ENCODE assay signal across 2 cellular contexts in genomic region chr10:4981722-4982471, GRCh38.
TF ChIP-seq lines count a peak whose summit lies in the region.

No MANE protein-coding gene starts in this region.

TF ChIP-seq in Ishikawa, 13 proteins besides CTCF, POLR2A, EP300 and RAD21:
- no peak for TF ChIP-seq USF1 (IDR thresholded peaks at IDR 0.05)
- no peak for TF ChIP-seq TAF1 (IDR thresholded peaks at IDR 0.05; ENCODE audit: low read depth)
- TF ChIP-seq EGR1 (IDR thresholded peaks at IDR 0.05), result no peak
- no peak for TF ChIP-seq CREB1 (IDR thresholded peaks at IDR 0.05; ENCODE audit: low read depth)
- 0 out of 2 replicates have a peak, but pooled peaks have one; percentile 47 for TF ChIP-seq YY1 (IDR thresholded peaks at IDR 0.05; ENCODE audit: low read depth)
- TF ChIP-seq TCF12 (IDR thresholded peaks at IDR 0.05; ENCODE audit: low read depth), result peak; percentile 84
- TF ChIP-seq CEBPB (IDR thresholded peaks at IDR 0.05), result 0 out of 2 replicates have a peak, but pooled peaks have one; percentile 8
- TF ChIP-seq NFIC (IDR thresholded peaks at IDR 0.05), result peak; percentile 79
- TF ChIP-seq FOXM1 (IDR thresholded peaks at IDR 0.05; ENCODE audit: borderline replicate concordance, low read depth), result peak; percentile 61; the same call in 1 of the 2 replicates
- peak; percentile 59; the same call in 1 of the 2 replicates for TF ChIP-seq MAX (IDR thresholded peaks at IDR 0.05)
- TF ChIP-seq ZBTB7A (IDR thresholded peaks at IDR 0.05; ENCODE audit: low read depth), result no peak
- peak; percentile 80 for TF ChIP-seq TEAD4 (IDR thresholded peaks at IDR 0.05)
- TF ChIP-seq REST (IDR thresholded peaks at IDR 0.05; ENCODE audit: low read depth), result no peak

TF ChIP-seq in HepG2, 621 proteins besides CTCF, POLR2A, EP300 and RAD21 (continues in another document):
- TF ChIP-seq MAF1 (CRISPR knock-in tag; IDR thresholded peaks at IDR 0.05; ENCODE audit: borderline replicate concordance) (0 out of 2 replicates have a peak, but pooled peaks have one; percentile 67), ZNF275 (CRISPR knock-in tag; IDR thresholded peaks at IDR 0.05; ENCODE audit: borderline replicate concordance) (no peak), THRA (CRISPR knock-in tag; IDR thresholded peaks at IDR 0.05; ENCODE audit: borderline replicate concordance) (peak; percentile 38; the same call in 1 of the 2 replicates), FUBP1 (CRISPR knock-in tag; IDR thresholded peaks at IDR 0.05; ENCODE audit: borderline replicate concordance) (0 out of 2 replicates have a peak, but pooled peaks have one; percentile 21), RAD51 (IDR thresholded peaks at IDR 0.05; ENCODE audit: borderline replicate concordance) (no peak), PCBP2 (optimal IDR thresholded peaks at IDR 0.05; ENCODE audit: low read depth, low read length, poor library complexity, severe bottlenecking) (no peak), SNAPC5 (CRISPR knock-in tag; IDR thresholded peaks at IDR 0.05; ENCODE audit: borderline replicate concordance) (no peak), TRAFD1 (CRISPR knock-in tag; IDR thresholded peaks at IDR 0.05; ENCODE audit: borderline replicate concordance) (no peak), ZNF800 (CRISPR knock-in tag; IDR thresholded peaks at IDR 0.05) (peak; percentile 74), ZNF841 (CRISPR knock-in tag; IDR thresholded peaks at IDR 0.05; ENCODE audit: borderline replicate concordance) (no peak), TAF1 (CRISPR knock-in tag; IDR thresholded peaks at IDR 0.05) (no peak), CBX1 (IDR thresholded peaks at IDR 0.05; ENCODE audit: low read depth) (peak; percentile 69), PBX2 (CRISPR knock-in tag; IDR thresholded peaks at IDR 0.05) (no peak), ZNF839 (CRISPR knock-in tag; IDR thresholded peaks at IDR 0.05; ENCODE audit: borderline replicate concordance) (no peak), NFATC3 (CRISPR knock-in tag; IDR thresholded peaks at IDR 0.05) (no peak), PBX3 (CRISPR knock-in tag; IDR thresholded peaks at IDR 0.05; ENCODE audit: borderline replicate concordance) (no peak), ZNF282 (IDR thresholded peaks at IDR 0.05; ENCODE audit: partially characterized antibody) (no peak), MEIS1 (CRISPR knock-in tag; IDR thresholded peaks at IDR 0.05; ENCODE audit: borderline replicate concordance) (no peak), HIC2 (CRISPR knock-in tag; IDR thresholded peaks at IDR 0.05; ENCODE audit: low read depth) (no peak), ERF (CRISPR knock-in tag; IDR thresholded peaks at IDR 0.05) (no peak), NFIC (IDR thresholded peaks at IDR 0.05; ENCODE audit: low read length) (no peak), ZNF10 (CRISPR knock-in tag; IDR thresholded peaks at IDR 0.05; ENCODE audit: borderline replicate concordance, low read depth) (no peak), ZNF609 (CRISPR knock-in tag; IDR thresholded peaks at IDR 0.05; ENCODE audit: borderline replicate concordance) (no peak), BRCA1 (CRISPR knock-in tag; IDR thresholded peaks at IDR 0.05) (no peak), ZNF256 (CRISPR knock-in tag; conservative IDR thresholded peaks at IDR 0.05) (0 out of 2 replicates have a peak, but pooled peaks have one; percentile 69), JDP2 (CRISPR knock-in tag; IDR thresholded peaks at IDR 0.05; ENCODE audit: borderline replicate concordance) (no peak), DBP (CRISPR knock-in tag; IDR thresholded peaks at IDR 0.05; ENCODE audit: not compliant biosample characterization) (no peak), IRF2 (CRISPR knock-in tag; IDR thresholded peaks at IDR 0.05) (peak; percentile 33; the same call in 1 of the 2 replicates), ZNF24 (IDR thresholded peaks at IDR 0.05) (no peak), FOXC1 (CRISPR knock-in tag; IDR thresholded peaks at IDR 0.05; ENCODE audit: borderline replicate concordance) (peak; percentile 90), TARDBP (CRISPR knock-in tag; IDR thresholded peaks at IDR 0.05) (peak; percentile 85), KAT8 (CRISPR knock-in tag; IDR thresholded peaks at IDR 0.05) (peak; percentile 49; the same call in 1 of the 2 replicates), ZNF644 (CRISPR knock-in tag; IDR thresholded peaks at IDR 0.05; ENCODE audit: low read depth) (no peak), ZFP36L1 (CRISPR knock-in tag; IDR thresholded peaks at IDR 0.05) (peak; percentile 58; the same call in 1 of the 2 replicates)
